ENCODE assay signal across 16 cellular contexts in the genomic region with DNA sequence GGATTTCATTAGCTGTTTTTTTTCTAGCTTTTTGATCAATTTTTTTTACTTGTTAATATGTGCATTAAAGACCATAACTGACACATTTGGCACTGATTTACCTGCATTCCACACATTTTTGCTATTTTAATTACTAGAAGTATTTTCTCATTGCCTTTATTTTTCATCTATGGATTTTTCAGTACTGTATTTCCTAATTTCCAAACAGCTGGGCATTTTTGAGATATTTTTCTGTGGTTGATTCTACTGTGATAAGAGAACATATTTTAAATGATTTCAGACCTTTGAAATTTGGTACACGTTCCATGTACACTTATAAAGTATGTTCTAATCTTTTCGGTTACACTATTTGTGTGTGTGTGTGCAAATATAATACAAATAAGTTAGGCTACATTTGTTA.
"Had no signal": no experiment of that assay in that cellular context is flagged by ENCODE, and none has a peak within 500 bp of the region (broad histone marks: within the 10 kb centered on the region; RNA-seq: fewer than 3 reads in every experiment).

No MANE protein-coding gene starts in this region.

- H2AFZ ChIP-seq: neural progenitor cell had no signal

- H3K27ac Mint-ChIP-seq: activated T-cell treated with anti-CD3 and anti-CD28 coated beads, Interleukin-2, amount 50 U/mL, for 72 hours; naive thymus-derived CD4-positive, alpha-beta T cell; neural progenitor cell; stimulated activated memory B cell treated with anti-CD40 and anti-IgM and Interleukin-4, amounts not matched to agents 10 μg/mL and 1 μg/mL and 100 μg/mL, for 72 hours; T-helper 1 cell treated with Interleukin-12 subunit alpha and Interleukin-12 subunit beta and Interleukin-4 antibody, amounts not matched to agents 30 μg/mL and 1 μg/mL, for 36 hours had no signal

- H3K27ac ChIP-seq: adrenal gland, gastrocnemius medialis, neural progenitor cell, prostate gland, thoracic aorta, VCaP had no signal

- H3K36me3 Mint-ChIP-seq: naive thymus-derived CD4-positive, alpha-beta T cell; neural progenitor cell; stimulated activated memory B cell treated with anti-CD40 and anti-IgM and Interleukin-4, amounts not matched to agents 10 μg/mL and 1 μg/mL and 100 μg/mL, for 72 hours had no signal

- H3K4me3 Mint-ChIP-seq: activated T-cell treated with anti-CD3 and anti-CD28 coated beads, Interleukin-2, amount 50 U/mL, for 72 hours; naive thymus-derived CD4-positive, alpha-beta T cell; neural progenitor cell; stimulated activated memory B cell treated with anti-CD40 and anti-IgM and Interleukin-4, amounts not matched to agents 10 μg/mL and 1 μg/mL and 100 μg/mL, for 72 hours; T-helper 1 cell treated with Interleukin-12 subunit alpha and Interleukin-12 subunit beta and Interleukin-4 antibody, amounts not matched to agents 30 μg/mL and 1 μg/mL, for 36 hours had no signal

- H3K4me3 ChIP-seq: adrenal gland, gastrocnemius medialis, neural progenitor cell, prostate gland, thoracic aorta had no signal

- H3K9me3 ChIP-seq: gastrocnemius medialis, prostate gland, thoracic aorta had no signal

- H3K27me3 ChIP-seq: adrenal gland, gastrocnemius medialis, neural progenitor cell had no signal

- H3K27me3 Mint-ChIP-seq: stimulated activated memory B cell treated with anti-CD40 and anti-IgM and Interleukin-4, amounts not matched to agents 10 μg/mL and 1 μg/mL and 100 μg/mL, for 72 hours had no signal

- H3K4me1 Mint-ChIP-seq: naive thymus-derived CD4-positive, alpha-beta T cell; stimulated activated memory B cell treated with anti-CD40 and anti-IgM and Interleukin-4, amounts not matched to agents 10 μg/mL and 1 μg/mL and 100 μg/mL, for 72 hours had no signal

- DNase-seq: activated CD4-positive, alpha-beta T cell treated with anti-CD3 and anti-CD28 coated beads for 1 hour; activated effector memory CD4-positive, alpha-beta T cell treated with anti-CD3 and anti-CD28 coated beads, Interleukin-2, amount 50 U/mL, for 16 hours; activated naive CD4-positive, alpha-beta T cell treated with anti-CD3 and anti-CD28 coated beads, Interleukin-2, amount 50 U/mL, for 16 hours; activated T-cell treated with anti-CD3 and anti-CD28 coated beads, Interleukin-2, amount 50 U/mL, for 72 hours; adrenal gland; gastrocnemius medialis; kidney glomerular epithelial cell; left ventricle myocardium superior; naive thymus-derived CD4-positive, alpha-beta T cell; stimulated activated CD4-positive, alpha-beta T cell treated with anti-CD3 and anti-CD28 coated beads, Interleukin-4, amount 100 ng/mL, for 4 hours had no signal

- H3K9me3 Mint-ChIP-seq: activated T-cell treated with anti-CD3 and anti-CD28 coated beads, Interleukin-2, amount 50 U/mL, for 72 hours; stimulated activated memory B cell treated with anti-CD40 and anti-IgM and Interleukin-4, amounts not matched to agents 10 μg/mL and 1 μg/mL and 100 μg/mL, for 72 hours; T-helper 1 cell treated with Interleukin-12 subunit alpha and Interleukin-12 subunit beta and Interleukin-4 antibody, amounts not matched to agents 30 μg/mL and 1 μg/mL, for 36 hours had no signal

- H3K4me1 ChIP-seq: adrenal gland, neural progenitor cell, prostate gland had no signal

- H3K9ac ChIP-seq: neural progenitor cell had no signal

- H3K36me3 ChIP-seq: adrenal gland, gastrocnemius medialis, neural progenitor cell, prostate gland, thoracic aorta had no signal

- H3K4me2 ChIP-seq: neural progenitor cell had no signal

- ATAC-seq: activated T-cell treated with anti-CD3 and anti-CD28 coated beads, Interleukin-2, amount 50 U/mL, for 72 hours; left ventricle myocardium superior; naive thymus-derived CD4-positive, alpha-beta T cell; stimulated activated memory B cell treated with anti-CD40 and anti-IgM and Interleukin-4, amounts not matched to agents 10 μg/mL and 1 μg/mL and 100 μg/mL, for 72 hours had no signal
